17 cellular contexts compared by ENCODE assay signal in genomic region chr2:183347969-183348368, GRCh38.
DNase-seq lines count a peak whose midpoint lies in the region; ATAC-seq, FAIRE-seq and TF ChIP-seq lines count a peak whose summit lies in the region.
"Had no signal": no experiment of that assay in that cellular context is flagged by ENCODE, and none has a peak within 500 bp of the region (broad histone marks: within the 10 kb centered on the region; RNA-seq: fewer than 3 reads in every experiment).

No MANE protein-coding gene starts in this region.

- TF ChIP-seq POLR2A in GM12878 (IDR thresholded peaks at IDR 0.05; ENCODE audit: low read depth, low read length), result no peak
- no peak for TF ChIP-seq POLR2A in thyroid gland (IDR thresholded peaks at IDR 0.05)

- CTCF ChIA-PET in GM12878 (lab: Yijun Ruan, JAX), result interaction anchor here (0.8 to 3.0 kb wide), 4 partner anchors 11 to 99 kb away, joined by 3 to 16 read pairs (median 4); no protein-coding TSS in a partner anchor

- intact Hi-C loops in GM12878 (cut with micrococcal nuclease; ENCODE audit: unreplicated experiment) (no loop called here), thyroid gland (cut with DNase I) (no loop called here)

- H3K9me3 ChIP-seq in MM.1S (replicated peaks; ENCODE audit: insufficient read depth, low read length) (no peaks in the 10 kb centered on the region), GM12878 (replicated peaks; ENCODE audit: control insufficient read depth, insufficient read depth, low read length) (no peaks in the 10 kb centered on the region), smooth muscle cell (replicated peaks; ENCODE audit: low read depth) (no peaks in the 10 kb centered on the region), thyroid gland (no peaks in the 10 kb centered on the region)
- H3K9me3 ChIP-seq: A549, BLaER1 had no signal

- H3K9me2 ChIP-seq in MM.1S (replicated peaks; ENCODE audit: insufficient read depth, low read length), result no peaks in the 10 kb centered on the region

- no peak for FAIRE-seq in GM12878 (lab: Jason Lieb, UNC)
- FAIRE-seq: A549, GM12891, H54, HepG2 had no signal

- H3F3A ChIP-seq in MM.1S (ENCODE audit: insufficient read depth, low read length) (peaks cover 3% of the 10 kb centered on the region; the same call in 1 of the 2 replicates), smooth muscle cell (ENCODE audit: low read depth) (no peaks in the 10 kb centered on the region)

- no peaks in the 10 kb centered on the region for H3K27me3 ChIP-seq in ACC112 (ENCODE audit: insufficient read depth, low read length)
- no peaks in the 10 kb centered on the region for H3K27me3 ChIP-seq in MM.1S (replicated peaks; ENCODE audit: insufficient read depth, low read length)
- no peaks in the 10 kb centered on the region for H3K27me3 ChIP-seq in GM12878 (replicated peaks in 1 of 2; ENCODE audit: control insufficient read depth in 2 of 2, insufficient read depth in 2 of 2, low read length in 1 of 2)
- H3K27me3 ChIP-seq in smooth muscle cell (ENCODE audit: low read depth), result no peaks in the 10 kb centered on the region
- H3K27me3 ChIP-seq in thyroid gland, result no peaks in the 10 kb centered on the region
- H3K27me3 ChIP-seq: BLaER1 had no signal

- POLR2A ChIA-PET in GM12878 (lab: Charles Lee), result no interaction called here

- no peak overlapping the region for H3K9ac ChIP-seq in MM.1S (ENCODE audit: low read length)
- H3K9ac ChIP-seq in GM12878 (ENCODE audit: control insufficient read depth, insufficient read depth, low read length), result no peak overlapping the region
- no peak overlapping the region for H3K9ac ChIP-seq in smooth muscle cell (ENCODE audit: low read depth)
- H3K9ac ChIP-seq: BLaER1 had no signal

- 43% methylated on average over 3 of the region's 3 CpGs for WGBS in GM12878 (ENCODE audit: insufficient coverage, insufficient replicate concordance, low lambda C conversion rate, missing lambda C conversion rate)
- WGBS in smooth muscle cell (ENCODE audit: low lambda C conversion rate), result 91% methylated on average over 3 of the region's 3 CpGs
- 82 to 90% methylated on average over 3 of the region's 3 CpGs for WGBS in thyroid gland, 2 donors

- TF ChIP-seq EP300 in GM12878 (IDR thresholded peaks at IDR 0.05; ENCODE audit: borderline replicate concordance in 1 of 2, control insufficient read depth in 1 of 2, low read depth in 2 of 2, low read length in 2 of 2), result no peak

- H3K4me1 ChIP-seq in ACC112 (ENCODE audit: control insufficient read depth, insufficient read depth, low read length, unreplicated experiment) (peaks cover 13% of the 10 kb centered on the region), MM.1S (ENCODE audit: low read length) (peaks cover 16% of the 10 kb centered on the region), GM12878 (ENCODE audit: control insufficient read depth, insufficient read depth, low read length) (peaks cover 4% of the 10 kb centered on the region; the same call in 1 of the 2 replicates), smooth muscle cell (ENCODE audit: low read depth) (no peaks in the 10 kb centered on the region), thyroid gland (no peaks in the 10 kb centered on the region)
- H3K4me1 ChIP-seq: A549, BLaER1 had no signal

- RAD21 ChIA-PET in GM12878 (lab: Charles Lee; ENCODE audit: unreplicated experiment), result interaction anchor here (0.6 to 1.5 kb wide), 3 partner anchors 33 to 99 kb away, joined by 3 to 4 read pairs (median 3); no protein-coding TSS in a partner anchor

- H3K36me3 ChIP-seq in ACC112 (ENCODE audit: insufficient read depth, low read length) (no peaks in the 10 kb centered on the region), MM.1S (replicated peaks; ENCODE audit: insufficient read depth, low read length) (no peaks in the 10 kb centered on the region), GM12878 (ENCODE audit: control insufficient read depth in 2 of 2, insufficient read depth in 2 of 2, low read length in 1 of 2) (no peaks in the 10 kb centered on the region), smooth muscle cell (ENCODE audit: low read depth) (no peaks in the 10 kb centered on the region), thyroid gland (no peaks in the 10 kb centered on the region)
- H3K36me3 ChIP-seq: BLaER1 had no signal

- H3K27ac ChIP-seq in ACC112 (ENCODE audit: low read depth, low read length) (no peak overlapping the region), MM.1S (ENCODE audit: low read length) (no peak overlapping the region), GM12878 (ENCODE audit: control insufficient read depth, insufficient read depth) (no peak overlapping the region), smooth muscle cell (ENCODE audit: low read depth) (no peak overlapping the region), thyroid gland (no peak overlapping the region)
- H3K27ac ChIP-seq: 22Rv1, A549, BLaER1 had no signal

- SMC1A ChIA-PET in GM12878 (lab: Charles Lee; ENCODE audit: uncharacterized antibody, unreplicated experiment), result interaction anchor here (0.7 to 3.3 kb wide), 8 partner anchors 9 to 148 kb away, joined by 3 to 18 read pairs (median 4); no protein-coding TSS in a partner anchor

- H3K4me3 ChIP-seq in ACC112 (ENCODE audit: low read depth, low read length) (no peak overlapping the region), MM.1S (ENCODE audit: low read length) (no peak overlapping the region), GM12878 (no peak overlapping the region), smooth muscle cell (no peak overlapping the region), thyroid gland (replicated peaks in 1 of 3) (no peak overlapping the region)
- H3K4me3 ChIP-seq: A549, BLaER1, GM23338 had no signal

- in situ Hi-C loops in GM12878 (cut with MboI), result no loop called here

- H2AFZ ChIP-seq in ACC112 (ENCODE audit: low read length, unreplicated experiment) (peak overlapping the region; percentile 75), MM.1S (ENCODE audit: low read length) (no peak overlapping the region), GM12878 (ENCODE audit: control insufficient read depth, low read depth, low read length) (no peak overlapping the region), smooth muscle cell (ENCODE audit: low read depth) (no peak overlapping the region)
- H2AFZ ChIP-seq: GM23338 had no signal

- TF ChIP-seq RAD21 in GM12878 (IDR thresholded peaks at IDR 0.05; ENCODE audit: insufficient read depth, low read depth, low read length), result no peak

- peak overlapping the region; percentile 55; the same call in 1 of the 2 replicates for H3K4me2 ChIP-seq in MM.1S (ENCODE audit: low read depth, low read length)
- H3K4me2 ChIP-seq in GM12878 (ENCODE audit: control insufficient read depth, insufficient read depth), result no peak overlapping the region
- H3K4me2 ChIP-seq in smooth muscle cell, result no peak overlapping the region
- H3K4me2 ChIP-seq: A549, BLaER1, GM23338 had no signal

- BruUV-seq in GM12878 (replicated peaks; lab: Mats Ljungman, UMichigan), result no TSS peak

- ATAC-seq in GM21717 (IDR thresholded peaks at IDR 0.05; ENCODE audit: unreplicated experiment) (peak; percentile 9), GM12878 (no peak), GM18498 (IDR thresholded peaks at IDR 0.05; ENCODE audit: unreplicated experiment) (no peak)
- ATAC-seq: A549, GM23338, HepG2 had no signal

- DNase-seq in MM.1S (no peak), GM12878 (ENCODE audit: low read depth, low spot score) (no peak), smooth muscle cell (lab: John Stamatoyannopoulos, UW; ENCODE audit: unreplicated experiment) (no peak), thyroid gland (no peak)
- DNase-seq: CD4-positive, alpha-beta memory T cell; DND-41; KG1 had no signal

- no peaks in the 10 kb centered on the region for H4K20me1 ChIP-seq in MM.1S (ENCODE audit: insufficient read depth, low read length)
- no peaks in the 10 kb centered on the region for H4K20me1 ChIP-seq in GM12878 (ENCODE audit: control insufficient read depth, insufficient read depth)
- H4K20me1 ChIP-seq in smooth muscle cell (ENCODE audit: low read depth), result no peaks in the 10 kb centered on the region
- H4K20me1 ChIP-seq: BLaER1 had no signal

- no peak for TF ChIP-seq CTCF in MM.1S (IDR thresholded peaks at IDR 0.05; ENCODE audit: low read length)
- TF ChIP-seq CTCF in GM12878 (IDR thresholded peaks at IDR 0.05 in 2 of 3, conservative IDR thresholded peaks at IDR 0.05 in 1 of 3; ENCODE audit: control insufficient read depth in 2 of 3, extremely low read depth in 1 of 3, insufficient read depth in 1 of 3, low read depth in 3 of 3, low read length in 3 of 3), result no peak
- TF ChIP-seq CTCF in smooth muscle cell (IDR thresholded peaks at IDR 0.05; ENCODE audit: borderline replicate concordance, insufficient read depth, poor library complexity, severe bottlenecking), result no peak
- TF ChIP-seq CTCF in thyroid gland (IDR thresholded peaks at IDR 0.05), result no peak

- no peaks in the 10 kb centered on the region for H3K79me2 ChIP-seq in ACC112 (ENCODE audit: control insufficient read depth, insufficient read depth, low read length, unreplicated experiment)
- H3K79me2 ChIP-seq in MM.1S (ENCODE audit: low read length), result no peaks in the 10 kb centered on the region
- H3K79me2 ChIP-seq in GM12878 (ENCODE audit: control insufficient read depth, insufficient read depth, low read length), result no peaks in the 10 kb centered on the region
- H3K79me2 ChIP-seq in smooth muscle cell (ENCODE audit: low read depth), result no peaks in the 10 kb centered on the region

TF ChIP-seq in GM12878, 131 proteins besides CTCF, POLR2A, EP300 and RAD21:
- TF ChIP-seq ZZZ3 (IDR thresholded peaks at IDR 0.05; ENCODE audit: control insufficient read depth, insufficient read length, low read depth) (no peak), ZNF24 (IDR thresholded peaks at IDR 0.05) (peak; percentile 94), MEF2B (IDR thresholded peaks at IDR 0.05; ENCODE audit: partially characterized antibody, poor library complexity, severe bottlenecking) (no peak)
